In genomic region chr7:100830396-100830795, GRCh38 we compare ENCODE assay signal across 3 cellular contexts.
TF ChIP-seq lines count a peak whose summit lies in the region.

No MANE protein-coding gene starts in this region.

TF ChIP-seq in SK-N-SH, 30 proteins besides CTCF, POLR2A, EP300 and RAD21:
- TF ChIP-seq POLR2AphosphoS5 (IDR thresholded peaks at IDR 0.05; ENCODE audit: low read depth, low read length) (no peak), CHD2 (IDR thresholded peaks at IDR 0.05; ENCODE audit: low read length, partially characterized antibody) (no peak), FOXM1 (IDR thresholded peaks at IDR 0.05; ENCODE audit: low read depth) (no peak), SMC3 (IDR thresholded peaks at IDR 0.05; ENCODE audit: low read depth, low read length) (no peak), ELF1 (IDR thresholded peaks at IDR 0.05) (no peak), RFX5 (IDR thresholded peaks at IDR 0.05; ENCODE audit: low read length) (no peak), JUND (IDR thresholded peaks at IDR 0.05) (no peak), TEAD4 (IDR thresholded peaks at IDR 0.05; ENCODE audit: borderline replicate concordance, insufficient read depth) (no peak), TAF1 (IDR thresholded peaks at IDR 0.05; ENCODE audit: borderline replicate concordance, low read depth, low read length) (no peak), MAX (IDR thresholded peaks at IDR 0.05; ENCODE audit: low read depth) (no peak), MEF2A (IDR thresholded peaks at IDR 0.05; ENCODE audit: borderline replicate concordance, low read depth) (no peak), IRF3 (IDR thresholded peaks at IDR 0.05; ENCODE audit: low read depth, low read length) (no peak)

TF ChIP-seq in SK-N-SH treated with all-trans-retinoic acid at 6 μM for 48 hours, 23 proteins besides CTCF, POLR2A, EP300 and RAD21:
- TF ChIP-seq ZNF565 (CRISPR knock-in tag; conservative IDR thresholded peaks at IDR 0.05; ENCODE audit: low read depth) (no peak), ZNF8 (CRISPR knock-in tag; IDR thresholded peaks at IDR 0.05) (no peak), ISL1 (CRISPR knock-in tag; IDR thresholded peaks at IDR 0.05) (no peak), PPARA (CRISPR knock-in tag; IDR thresholded peaks at IDR 0.05; ENCODE audit: borderline replicate concordance) (no peak), OSR1 (CRISPR knock-in tag; IDR thresholded peaks at IDR 0.05) (no peak), ZFP3 (CRISPR knock-in tag; IDR thresholded peaks at IDR 0.05) (no peak), ESRRG (CRISPR knock-in tag; IDR thresholded peaks at IDR 0.05) (no peak), RARB (CRISPR knock-in tag; IDR thresholded peaks at IDR 0.05) (no peak), TCF4 (CRISPR knock-in tag; IDR thresholded peaks at IDR 0.05; ENCODE audit: borderline replicate concordance) (no peak), PATZ1 (CRISPR knock-in tag; IDR thresholded peaks at IDR 0.05; ENCODE audit: borderline replicate concordance) (no peak), TOX (CRISPR knock-in tag; IDR thresholded peaks at IDR 0.05; ENCODE audit: borderline replicate concordance) (no peak)

TF ChIP-seq in endothelial cell of umbilical vein, 7 proteins besides CTCF, POLR2A, EP300 and RAD21:
- TF ChIP-seq MYC (IDR thresholded peaks at IDR 0.05; ENCODE audit: low read depth, low read length), result no peak
- no peak for TF ChIP-seq POLR2AphosphoS5 (IDR thresholded peaks at IDR 0.05; ENCODE audit: insufficient read depth, low read depth, low read length)
- TF ChIP-seq JUN (IDR thresholded peaks at IDR 0.05; ENCODE audit: borderline replicate concordance, insufficient read depth, insufficient read length, low read depth), result no peak
- no peak for TF ChIP-seq FOS (IDR thresholded peaks at IDR 0.05; ENCODE audit: borderline replicate concordance, insufficient read depth, low read length)
- no peak for TF ChIP-seq GATA2 (IDR thresholded peaks at IDR 0.05; ENCODE audit: insufficient read depth, insufficient read length, low read depth, low read length)
- TF ChIP-seq EZH2 (IDR thresholded peaks at IDR 0.05; ENCODE audit: borderline replicate concordance, low read depth, low read length, severe bottlenecking), result no peak
- TF ChIP-seq MAX (IDR thresholded peaks at IDR 0.05; ENCODE audit: insufficient read depth, insufficient read length), result no peak
